8 cellular contexts compared by ENCODE assay signal in the genomic region with DNA sequence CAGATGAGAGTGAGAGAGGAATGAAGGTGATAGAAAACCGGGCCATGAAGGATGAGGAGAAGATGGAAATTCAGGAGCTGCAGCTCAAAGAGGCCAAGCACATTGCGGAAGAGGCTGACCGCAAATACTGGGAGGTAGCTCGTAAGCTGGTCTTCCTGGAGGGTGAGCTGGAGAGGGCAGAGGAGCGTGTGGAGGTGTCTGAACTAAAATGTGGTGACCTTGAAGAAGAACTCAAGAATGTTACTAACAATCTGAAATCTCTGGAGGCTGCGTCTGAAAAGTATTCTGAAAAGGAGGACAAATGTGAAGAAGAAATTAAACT.
DNase-seq lines count a peak whose midpoint lies in the region; ATAC-seq, FAIRE-seq and TF ChIP-seq lines count a peak whose summit lies in the region.

No MANE protein-coding gene starts in this region.

- H3K4me3 Mint-ChIP-seq in IgD-negative memory B cell: peak overlapping the region; percentile 90 to 99 (median 94)
- H3K4me3 Mint-ChIP-seq in activated T-helper 17 cell treated with anti-CD3 and anti-CD28 coated beads, Interleukin-2, amount 50 U/mL, for 72 hours: peak overlapping the region; percentile 92

- no peaks in the 10 kb centered on the region for H3K36me3 ChIP-seq in skeletal muscle tissue (ENCODE audit: control insufficient read depth in 3 of 3, insufficient read depth in 3 of 3, low read length in 3 of 3)

- WGBS in right cardiac atrium: 20% methylated on average over 6 of the region's 6 CpGs

- H3K27ac Mint-ChIP-seq in IgD-negative memory B cell: peak overlapping the region; percentile 62 to 87 (median 69)
- peak overlapping the region; percentile 92 for H3K27ac Mint-ChIP-seq in activated T-helper 17 cell treated with anti-CD3 and anti-CD28 coated beads, Interleukin-2, amount 50 U/mL, for 72 hours

- H3K9me3 ChIP-seq in right cardiac atrium (ENCODE audit: control insufficient read depth, low read length) (no peaks in the 10 kb centered on the region), skeletal muscle tissue (ENCODE audit: control insufficient read depth in 3 of 3, low read length in 3 of 3) (no peaks in the 10 kb centered on the region)

- H3K4me3 ChIP-seq in right cardiac atrium (ENCODE audit: low read length) (peak overlapping the region; percentile 60), skeletal muscle tissue (ENCODE audit: low read length in 3 of 3) (peak overlapping the region; percentile 64 to 75 (median 73))

- FAIRE-seq in D721Med (lab: Jason Lieb, UNC) (peak; percentile 41), GM12892 (lab: Jason Lieb, UNC) (no peak)

- TF ChIP-seq POLR2A in GM12892 (IDR thresholded peaks at IDR 0.05; ENCODE audit: low read depth, low read length): no peak

- no peaks in the 10 kb centered on the region for H3K27me3 Mint-ChIP-seq in IgD-negative memory B cell
- H3K27me3 Mint-ChIP-seq in activated T-helper 17 cell treated with anti-CD3 and anti-CD28 coated beads, Interleukin-2, amount 50 U/mL, for 72 hours: no peaks in the 10 kb centered on the region

- H3K27ac ChIP-seq in right cardiac atrium (ENCODE audit: low read length) (peak overlapping the region; percentile 51), skeletal muscle tissue (ENCODE audit: low read depth, low read length) (peak overlapping the region; percentile 54)

- no peak for TF ChIP-seq CTCF in D721Med (IDR thresholded peaks at IDR 0.05; ENCODE audit: insufficient read depth, missing control alignments)

- H3K9me3 Mint-ChIP-seq in IgD-negative memory B cell: no peaks in the 10 kb centered on the region
- no peaks in the 10 kb centered on the region for H3K9me3 Mint-ChIP-seq in activated T-helper 17 cell treated with anti-CD3 and anti-CD28 coated beads, Interleukin-2, amount 50 U/mL, for 72 hours

- no peaks in the 10 kb centered on the region for H3K36me3 Mint-ChIP-seq in IgD-negative memory B cell
- no peaks in the 10 kb centered on the region for H3K36me3 Mint-ChIP-seq in activated T-helper 17 cell treated with anti-CD3 and anti-CD28 coated beads, Interleukin-2, amount 50 U/mL, for 72 hours (ENCODE audit: low read depth)

- peak overlapping the region in 2 of 3 donors; percentile 56 to 73 for H3K9ac ChIP-seq in skeletal muscle tissue (ENCODE audit: low read depth in 1 of 3, low read length in 3 of 3)

- no peaks in the 10 kb centered on the region for H3K27me3 ChIP-seq in right cardiac atrium (ENCODE audit: control insufficient read depth, insufficient read depth)
- H3K27me3 ChIP-seq in skeletal muscle tissue (ENCODE audit: control insufficient read depth in 3 of 3, insufficient read depth in 3 of 3, low read length in 3 of 3): peaks cover 0 to 3% (median 0%) of the 10 kb centered on the region in 3 donors

- DNase-seq in D721Med (ENCODE audit: insufficient read length, low spot score) (no peak), right cardiac atrium (no peak), GF-D8 (lab: John Stamatoyannopoulos, UW) (no peak), GM12892 (ENCODE audit: insufficient read length) (no peak)

- peak; percentile 9 for ATAC-seq in GM21526 (IDR thresholded peaks at IDR 0.05; ENCODE audit: low FRiP score, unreplicated experiment)
- ATAC-seq in activated T-helper 17 cell treated with anti-CD3 and anti-CD28 coated beads, Interleukin-2, amount 50 U/mL, for 72 hours (replicated peaks): peak; percentile 56
- peak; percentile 55 to 69 for ATAC-seq in right cardiac atrium

- intact Hi-C loops in right cardiac atrium (cut with DNase I): no loop called here

- H3K4me1 ChIP-seq in right cardiac atrium (ENCODE audit: control insufficient read depth, insufficient read depth, low read length) (peaks cover 1% of the 10 kb centered on the region), skeletal muscle tissue (ENCODE audit: control insufficient read depth in 3 of 3, insufficient read depth in 3 of 3, low read length in 3 of 3) (no peaks in the 10 kb centered on the region)

- peaks cover 11 to 18% (median 12%) of the 10 kb centered on the region in 3 donors for H3K4me1 Mint-ChIP-seq in IgD-negative memory B cell
- H3K4me1 Mint-ChIP-seq in activated T-helper 17 cell treated with anti-CD3 and anti-CD28 coated beads, Interleukin-2, amount 50 U/mL, for 72 hours: peaks cover 21% of the 10 kb centered on the region

Comparison
In these comparisons a context has a peak if more than half of its experiments do, and no peak if none do; other contexts are left out.
1. ATAC-seq: peak in every context shown above with its lines; median percentile 62 in right cardiac atrium; 56 in activated T-helper 17 cell treated with anti-CD3 and anti-CD28 coated beads, Interleukin-2, amount 50 U/mL, for 72 hours; 9 in GM21526.